In the genomic region with DNA sequence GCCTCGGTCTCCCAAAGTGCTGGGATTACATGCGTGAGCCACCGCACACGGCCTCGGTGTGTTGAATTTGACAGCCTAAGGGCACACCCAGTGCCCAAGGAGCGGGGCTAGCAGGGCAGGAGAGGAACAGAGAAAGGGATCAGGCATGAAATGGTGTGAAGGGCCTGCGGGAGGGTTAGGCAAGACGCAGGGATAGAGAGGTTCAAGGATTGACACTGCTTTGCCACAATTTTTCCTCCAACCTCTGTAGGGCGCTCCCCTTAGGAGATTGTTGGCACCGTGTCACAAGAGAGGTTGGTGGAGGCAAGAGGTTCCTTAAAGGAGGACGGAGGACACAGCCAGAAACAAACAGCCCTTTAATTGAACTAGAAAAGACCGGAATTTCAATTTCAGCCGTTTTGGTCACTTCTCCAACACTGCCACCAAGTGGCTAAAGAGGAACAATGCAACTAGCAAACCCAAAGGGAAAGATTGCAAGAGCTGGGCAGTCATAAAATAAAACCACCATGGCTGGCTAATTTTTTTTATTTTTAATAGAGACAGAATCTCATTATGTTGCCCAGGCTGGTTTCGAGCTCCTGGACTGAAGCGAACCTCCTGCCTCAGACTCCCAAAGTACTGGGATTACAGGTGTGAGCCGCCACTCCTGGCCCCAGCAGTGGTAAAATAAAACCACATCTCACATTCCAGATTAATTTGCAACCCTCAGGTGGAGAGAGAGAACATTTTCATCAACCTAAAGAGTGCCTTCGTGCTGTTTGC, we compare ENCODE assay signal across 8 cellular contexts. TPM values are rescaled to one million over a fixed set of nuclear protein-coding genes. Genes with fewer than 3 reads are reported as not detected.
DNase-seq lines count a peak whose midpoint lies in the region; TF ChIP-seq lines count a peak whose summit lies in the region.

No MANE protein-coding gene starts in this region.

- H3K9me3 Mint-ChIP-seq in neural crest cell, result no peaks in the 10 kb centered on the region

- DNase-seq in SIG-M5 treated with dmso at 0.1 percent for 504 hours (lab: John Stamatoyannopoulos, UW; ENCODE audit: unreplicated experiment) (peak; percentile 78), SIG-M5 (lab: John Stamatoyannopoulos, UW) (no peak), HFF-Myc (ENCODE audit: extremely low read depth, low read depth) (no peak), NCI-H2171 (lab: John Stamatoyannopoulos, UW) (peak; percentile 34), fibroblast of gingiva (ENCODE audit: low read depth) (peak; percentile 58), neural crest cell (ENCODE audit: low read depth, low spot score) (peak; percentile 13), epidermal melanocyte (ENCODE audit: insufficient read length, low spot score) (no peak)

- H3K4me3 ChIP-seq in HFF-Myc (replicated peaks; ENCODE audit: low read depth, low read length), result no peak overlapping the region
- H3K4me3 ChIP-seq in WI38 (ENCODE audit: low read depth, low read length), result no peak overlapping the region

- no peak overlapping the region for H3K4me3 Mint-ChIP-seq in neural crest cell

- peaks cover 4% of the 10 kb centered on the region for H3K4me1 Mint-ChIP-seq in neural crest cell

- peak; percentile 85 for TF ChIP-seq CTCF in HFF-Myc (IDR thresholded peaks at IDR 0.05; ENCODE audit: low read depth, low read length, missing control alignments)
- TF ChIP-seq CTCF in WI38 (IDR thresholded peaks at IDR 0.05; ENCODE audit: low read depth, low read length), result peak; percentile 59
- peak; percentile 90 for TF ChIP-seq CTCF in neural crest cell (conservative IDR thresholded peaks at IDR 0.05)

- no peaks in the 10 kb centered on the region for H3K27me3 Mint-ChIP-seq in neural crest cell (ENCODE audit: low read depth)

- no peaks in the 10 kb centered on the region for H3K36me3 Mint-ChIP-seq in neural crest cell (ENCODE audit: low read depth)

- peak overlapping the region; percentile 90 for H3K27ac Mint-ChIP-seq in neural crest cell (ENCODE audit: unreplicated experiment)

RNA-seq across cellular contexts. Expression of a gene that starts 6.9 kb away (rescaled TPM):
- 51.1 and 51.9 TPM in 2 replicates for total RNA-seq in neural crest cell

Comparison
In these comparisons a context has a peak if more than half of its experiments do, and no peak if none do; other contexts are left out.
1. DNase-seq: peak in SIG-M5 treated with dmso at 0.1 percent for 504 hours (single experiment), NCI-H2171 (single experiment), fibroblast of gingiva (single experiment) and neural crest cell (single experiment); none in SIG-M5 (single experiment), HFF-Myc (single experiment) and epidermal melanocyte (single experiment).
2. Peak in every context shown above with its lines, with median percentiles within 50 percentile points of each other: CTCF ChIP-seq.